ENCODE assay signal across 20 cellular contexts in genomic region chr15:71357967-71358366, GRCh38.
DNase-seq lines count a peak whose midpoint lies in the region; ATAC-seq, FAIRE-seq and TF ChIP-seq lines count a peak whose summit lies in the region.
"Had no signal": no experiment of that assay in that cellular context is flagged by ENCODE, and none has a peak within 500 bp of the region (broad histone marks: within the 10 kb centered on the region; RNA-seq: fewer than 3 reads in every experiment).

No MANE protein-coding gene starts in this region.

- no peaks in the 10 kb centered on the region for H3K36me3 ChIP-seq in H1 (ENCODE audit: control insufficient read depth in 2 of 4, insufficient read depth in 4 of 4, low read length in 3 of 4)
- H3K36me3 ChIP-seq: HAP-1 had no signal

- H3K4me1 Mint-ChIP-seq in mesothelial cell of epicardium = peaks cover 25% of the 10 kb centered on the region
- H3K4me1 Mint-ChIP-seq: B cell had no signal

- no peak overlapping the region for H3K14ac ChIP-seq in H1 (ENCODE audit: insufficient read length)

- no peak overlapping the region; the same call in 1 of the 2 replicates for H2BK20ac ChIP-seq in H1 (ENCODE audit: low read length)

- H3K27ac Mint-ChIP-seq in mesothelial cell of epicardium = peak overlapping the region; percentile 17
- H3K27ac Mint-ChIP-seq: B cell; CD4-positive, alpha-beta T cell had no signal

- 93% methylated on average over 4 of the region's 4 CpGs; no CpG with 5 or more reads in 1 of the 2 experiments for WGBS in H1 (ENCODE audit: extremely low coverage in 1 of 2, insufficient coverage in 1 of 2, insufficient read length in 1 of 2, insufficient replicate concordance in 2 of 2, low coverage in 1 of 2, low lambda C conversion rate in 2 of 2, missing lambda C conversion rate in 1 of 2), 2 experiments

- H3K4me2 ChIP-seq in H1 (ENCODE audit: insufficient read depth in 1 of 2, low read depth in 2 of 2, low read length in 2 of 2) = no peak overlapping the region

- TF ChIP-seq CTCF in RWPE1 (conservative IDR thresholded peaks at IDR 0.05; ENCODE audit: low read depth) (no peak), H1 (IDR thresholded peaks at IDR 0.05; ENCODE audit: control extremely low read depth in 1 of 3, insufficient read depth in 1 of 3, low read depth in 1 of 3, low read length in 3 of 3) (no peak), mesothelial cell of epicardium (IDR thresholded peaks at IDR 0.05; ENCODE audit: unreplicated experiment) (no peak)

- no peak overlapping the region for H3K4me3 ChIP-seq in H1 (ENCODE audit: extremely low read depth in 1 of 4, insufficient read depth in 2 of 4, low read depth in 3 of 4, low read length in 4 of 4)
- H3K4me3 ChIP-seq: HAP-1 had no signal

- no peak for TF ChIP-seq RAD21 in H1 (IDR thresholded peaks at IDR 0.05 in 1 of 2, conservative IDR thresholded peaks at IDR 0.05 in 1 of 2; ENCODE audit: low read depth in 2 of 2, low read length in 2 of 2)

- no peak overlapping the region for H2BK5ac ChIP-seq in H1 (ENCODE audit: low read depth, low read length)

- H3K4ac ChIP-seq in H1 (replicated peaks; ENCODE audit: insufficient read length, low read depth, low read length) = no peak overlapping the region

- no peak overlapping the region for H4K8ac ChIP-seq in H1 (ENCODE audit: extremely low read depth, insufficient read depth, low read length)

- TF ChIP-seq EP300 in H1 (IDR thresholded peaks at IDR 0.05; ENCODE audit: borderline replicate concordance in 1 of 2, low read depth in 2 of 2, low read length in 2 of 2) = no peak

- no peak overlapping the region for H3K4me3 Mint-ChIP-seq in mesothelial cell of epicardium
- H3K4me3 Mint-ChIP-seq: B cell; CD4-positive, alpha-beta T cell had no signal

- peak overlapping the region; percentile 74 for H3K27ac ChIP-seq in RWPE1
- no peak overlapping the region for H3K27ac ChIP-seq in H1 (ENCODE audit: low read depth, low read length)

- no peak overlapping the region; the same call in 1 of the 2 replicates for H2BK15ac ChIP-seq in H1 (ENCODE audit: low read length)

- DNase-seq in RWPE1 (ENCODE audit: low spot score) (no peak), H1 (ENCODE audit: low read depth in 1 of 2, low spot score in 2 of 2) (no peak), left ventricle myocardium superior (no peak), mesothelial cell of epicardium (ENCODE audit: low spot score in 2 of 2, unreplicated experiment in 2 of 2) (no peak), NCI-H2081 (lab: John Stamatoyannopoulos, UW) (no peak), SIG-M5 (lab: John Stamatoyannopoulos, UW) (no peak)
- DNase-seq in activated CD4-positive, alpha-beta T cell treated with anti-CD3 and anti-CD28 coated beads for 1 hour = no peak
- DNase-seq: C1 segment of cervical spinal cord; CD4-positive, alpha-beta T cell; DMS153; DMS79 treated with DMSO at 0.1 percent for 48 hours; EL; GOT3 had no signal

- H3K27me3 Mint-ChIP-seq in mesothelial cell of epicardium (ENCODE audit: low read depth) = no peaks in the 10 kb centered on the region

- H2AK5ac ChIP-seq in H1 (ENCODE audit: low read depth, low read length) = no peak overlapping the region

- H3K36me3 Mint-ChIP-seq in mesothelial cell of epicardium = no peaks in the 10 kb centered on the region

- no peak overlapping the region for H3K23ac ChIP-seq in H1 (ENCODE audit: insufficient read length)

- CTCF ChIA-PET in RWPE1 (lab: Yijun Ruan, JAX) (no interaction called here), H1 (lab: Charles Lee; ENCODE audit: partially characterized antibody) (no interaction called here)

- peak overlapping the region; percentile 63; the same call in 1 of the 2 replicates for H3K18ac ChIP-seq in H1 (ENCODE audit: extremely low read depth, low read length)

- no peak overlapping the region for H2AFZ ChIP-seq in H1 (ENCODE audit: low read length)

- FAIRE-seq in H1 (lab: Jason Lieb, UNC) = no peak
- FAIRE-seq: A204.1, G401.6, GM12891, HepG2, HTR-8/SVneo had no signal

- no peak overlapping the region for H2BK12ac ChIP-seq in H1 (ENCODE audit: low read depth, low read length)

- peak overlapping the region; percentile 9 for H2BK120ac ChIP-seq in H1 (replicated peaks; ENCODE audit: low read depth, low read length)

- H4K20me1 ChIP-seq in H1 (replicated peaks in 1 of 2; ENCODE audit: control insufficient read depth in 1 of 2, insufficient read depth in 2 of 2, low read length in 2 of 2) = no peaks in the 10 kb centered on the region

- H3K9ac ChIP-seq in H1 (replicated peaks in 1 of 4; ENCODE audit: extremely low read depth in 1 of 4, low read depth in 3 of 4, low read length in 3 of 4) = no peak overlapping the region

- H3K4me1 ChIP-seq in H1 (replicated peaks in 1 of 4; ENCODE audit: control insufficient read depth in 3 of 4, insufficient read depth in 4 of 4, low read length in 3 of 4) = peaks cover 0 to 9% (median 2%) of the 10 kb centered on the region in 4 experiments; a peak in 5 of 7 replicates

- H3K9me3 ChIP-seq in H1 (ENCODE audit: insufficient read depth in 2 of 2, low read depth in 1 of 2, low read length in 1 of 2) = no peaks in the 10 kb centered on the region
- H3K9me3 ChIP-seq: HAP-1 had no signal

- no peaks in the 10 kb centered on the region for H3K27me3 ChIP-seq in H1 (replicated peaks in 1 of 4; ENCODE audit: control insufficient read depth in 3 of 4, extremely low read depth in 1 of 4, insufficient read depth in 3 of 4, low read length in 3 of 4)

- H4K5ac ChIP-seq in H1 (ENCODE audit: insufficient read length, low read depth, low read length) = no peak overlapping the region

- no peak for TF ChIP-seq POLR2A in H1 (IDR thresholded peaks at IDR 0.05; ENCODE audit: control extremely low read depth in 1 of 2, low read depth in 2 of 2, low read length in 2 of 2)

- no peaks in the 10 kb centered on the region for H3K9me3 Mint-ChIP-seq in mesothelial cell of epicardium
- H3K9me3 Mint-ChIP-seq: CD4-positive, alpha-beta T cell had no signal

- H3K79me1 ChIP-seq in H1 (ENCODE audit: low read depth, low read length) = no peaks in the 10 kb centered on the region

- ATAC-seq in left ventricle myocardium superior = peak; percentile 15
- ATAC-seq: HepG2 had no signal

- H4K91ac ChIP-seq in H1 (replicated peaks; ENCODE audit: insufficient read length, low read length) = no peak overlapping the region

- no peaks in the 10 kb centered on the region for H3K23me2 ChIP-seq in H1 (ENCODE audit: low read depth, low read length)

- intact Hi-C loops in left ventricle myocardium superior (cut with micrococcal nuclease) = no loop called here

- H3K79me2 ChIP-seq in H1 (ENCODE audit: control insufficient read depth in 1 of 2, insufficient read depth in 2 of 2, low read length in 2 of 2) = no peaks in the 10 kb centered on the region

- H3K56ac ChIP-seq in H1 (replicated peaks; ENCODE audit: insufficient read length, low read depth, low read length) = no peak overlapping the region

- POLR2A ChIA-PET in RWPE1 (lab: Yijun Ruan, JAX; ENCODE audit: low non-redundant PET) (no interaction called here), H1 (lab: Charles Lee; ENCODE audit: partially characterized antibody) (no interaction called here)

TF ChIP-seq in H1, 55 proteins besides CTCF, POLR2A, EP300 and RAD21:
- TF ChIP-seq SP4 (IDR thresholded peaks at IDR 0.05; ENCODE audit: low read length) (no peak), RFX5 (IDR thresholded peaks at IDR 0.05; ENCODE audit: borderline replicate concordance, low read depth, low read length) (no peak), RXRA (IDR thresholded peaks at IDR 0.05; ENCODE audit: insufficient read depth, low read depth, low read length) (no peak), TAF7 (optimal IDR thresholded peaks at IDR 0.05; ENCODE audit: borderline replicate concordance, low read depth, low read length) (no peak), CBX5 (IDR thresholded peaks at IDR 0.05; ENCODE audit: low read depth, low read length) (no peak), YY1 (IDR thresholded peaks at IDR 0.05; ENCODE audit: low read depth, low read length) (no peak), EZH2 (IDR thresholded peaks at IDR 0.05; ENCODE audit: low read depth, low read length, severe bottlenecking) (no peak)
